Comparison of ENCODE assay signal across 28 cellular contexts in genomic region chr10:10164845-10165244, GRCh38.
"Had no signal": no experiment of that assay in that cellular context is flagged by ENCODE, and none has a peak within 500 bp of the region (broad histone marks: within the 10 kb centered on the region; RNA-seq: fewer than 3 reads in every experiment).

No MANE protein-coding gene starts in this region.

- DNase-seq: activated CD4-positive, alpha-beta memory T cell treated with anti-CD3 and anti-CD28 coated beads, Interleukin-2, amount 10 ng/mL, durations not matched to agents 7 days and 5 days; activated CD4-positive, alpha-beta T cell treated with anti-CD3 and anti-CD28 coated beads for 36 hours; activated CD4-positive, alpha-beta T cell treated with anti-CD3 and anti-CD28 coated beads, Interleukin-2, amount 50 U/mL, for 1 hour; activated gamma-delta T cell; activated naive CD4-positive, alpha-beta T cell treated with anti-CD3 and anti-CD28 coated beads for 36 hours; activated T-cell treated with anti-CD3 and anti-CD28 coated beads for 4 hours; activated T-cell treated with anti-CD3 and anti-CD28 coated beads, Interleukin-2, amount 50 U/mL, for 48 hours; amygdala; brain microvascular endothelial cell; cerebellar nuclear complex; Kasumi-1; NCI-H1105 treated with DMSO at 0.1 percent for 48 hours; NCI-H146; NCI-H187 treated with DMSO at 0.1 percent for 48 hours; NCI-H2081 treated with DMSO at 0.1 percent for 48 hours; NCI-H446; NCI-H524; NCI-H774; NK-92 treated with Interleukin-12 subunit alpha and Interleukin-12 subunit beta, amount 100 ng/mL, for 24 hours; OCI-M1; RPMI8226; T-cell; T-helper 2 cell had no signal

- H3K27me3 Mint-ChIP-seq: activated CD4-positive, alpha-beta memory T cell treated with anti-CD3 and anti-CD28 coated beads, Interleukin-2, amount 10 ng/mL, durations not matched to agents 7 days and 5 days had no signal

- H3K4me3 Mint-ChIP-seq: activated CD4-positive, alpha-beta memory T cell treated with anti-CD3 and anti-CD28 coated beads, Interleukin-2, amount 10 ng/mL, durations not matched to agents 7 days and 5 days; activated CD4-positive, alpha-beta T cell treated with anti-CD3 and anti-CD28 coated beads for 36 hours; activated naive CD4-positive, alpha-beta T cell treated with anti-CD3 and anti-CD28 coated beads for 36 hours; activated naive CD8-positive, alpha-beta T cell; activated T-helper 17 cell treated with anti-CD3 and anti-CD28 coated beads, Interleukin-2, amount 50 U/mL, for 72 hours; T-cell had no signal

- H3K27ac Mint-ChIP-seq: activated CD4-positive, alpha-beta memory T cell treated with anti-CD3 and anti-CD28 coated beads, Interleukin-2, amount 10 ng/mL, durations not matched to agents 7 days and 5 days; activated CD4-positive, alpha-beta T cell treated with anti-CD3 and anti-CD28 coated beads for 36 hours; activated naive CD4-positive, alpha-beta T cell treated with anti-CD3 and anti-CD28 coated beads for 36 hours; activated naive CD8-positive, alpha-beta T cell; activated T-helper 17 cell treated with anti-CD3 and anti-CD28 coated beads, Interleukin-2, amount 50 U/mL, for 72 hours; T-cell had no signal

- H3K27me3 ChIP-seq: brain microvascular endothelial cell, cardiac muscle cell had no signal

- H3K4me3 ChIP-seq: cardiac muscle cell, SK-N-MC had no signal

- H3K27ac ChIP-seq: brain microvascular endothelial cell, cardiac muscle cell, SK-N-MC, VCaP had no signal

- H3K36me3 ChIP-seq: brain microvascular endothelial cell, cardiac muscle cell had no signal

- H3K36me3 Mint-ChIP-seq: activated naive CD8-positive, alpha-beta T cell; T-cell had no signal

- H3K9me3 Mint-ChIP-seq: activated CD4-positive, alpha-beta memory T cell treated with anti-CD3 and anti-CD28 coated beads, Interleukin-2, amount 10 ng/mL, durations not matched to agents 7 days and 5 days; activated naive CD4-positive, alpha-beta T cell treated with anti-CD3 and anti-CD28 coated beads for 36 hours; activated T-helper 17 cell treated with anti-CD3 and anti-CD28 coated beads, Interleukin-2, amount 50 U/mL, for 72 hours had no signal

- H3K4me1 Mint-ChIP-seq: activated CD4-positive, alpha-beta memory T cell treated with anti-CD3 and anti-CD28 coated beads, Interleukin-2, amount 10 ng/mL, durations not matched to agents 7 days and 5 days; activated CD4-positive, alpha-beta T cell treated with anti-CD3 and anti-CD28 coated beads for 36 hours; activated T-helper 17 cell treated with anti-CD3 and anti-CD28 coated beads, Interleukin-2, amount 50 U/mL, for 72 hours; T-cell had no signal
